Comparison of ENCODE assay signal across 1 cellular context in the genomic region with DNA sequence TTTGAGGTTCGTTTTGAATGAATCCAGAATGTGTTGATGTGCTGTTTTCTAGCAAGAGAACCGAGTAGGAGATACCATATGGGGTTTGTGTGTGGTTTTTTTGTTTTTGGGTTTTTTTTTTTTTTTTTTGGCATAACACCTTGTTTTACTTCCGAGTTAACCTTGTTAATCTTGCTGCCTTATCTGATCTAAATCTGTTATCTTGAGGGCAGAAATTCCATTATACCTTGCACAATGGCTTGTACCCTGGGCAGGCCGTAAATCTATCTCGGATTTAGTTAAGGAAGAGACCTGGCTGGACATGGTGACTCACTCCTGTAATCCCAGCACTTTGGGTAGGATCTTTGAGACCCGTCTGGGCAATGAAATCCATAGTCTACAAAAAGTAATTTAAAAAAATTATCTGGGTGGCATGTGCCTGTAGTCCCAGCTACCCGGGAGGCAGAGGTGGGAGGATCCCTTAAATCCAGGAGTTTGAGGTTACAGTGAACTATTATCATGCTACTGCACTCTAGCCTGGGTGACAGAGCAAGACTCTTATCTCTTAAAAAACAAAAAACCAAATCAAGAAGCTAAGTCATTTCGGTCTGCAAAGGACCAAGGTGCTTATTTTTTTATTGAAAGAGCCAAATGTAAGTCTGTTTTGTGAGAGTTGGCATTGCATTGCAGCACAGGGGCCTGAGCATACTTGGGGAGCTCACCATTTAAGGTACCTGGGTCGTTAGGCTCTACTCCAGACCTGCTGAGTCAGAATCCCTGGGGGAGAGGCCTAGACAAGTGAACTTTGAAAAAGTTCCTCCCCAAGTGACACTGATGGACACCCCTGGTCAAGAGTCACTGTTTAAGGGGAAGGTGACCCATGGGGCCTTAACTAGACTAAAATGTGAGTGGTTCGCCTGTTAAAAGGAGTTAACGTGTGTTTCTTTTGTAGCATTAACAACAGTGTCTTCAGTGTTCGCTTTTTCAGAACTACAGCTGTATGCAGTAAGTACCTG.
TF ChIP-seq lines count a peak whose summit lies in the region.

No MANE protein-coding gene starts in this region.

TF ChIP-seq in K562, 482 proteins besides CTCF, POLR2A, EP300 and RAD21 (continued from another document and continues in another):
- TF ChIP-seq, protein P1, sequence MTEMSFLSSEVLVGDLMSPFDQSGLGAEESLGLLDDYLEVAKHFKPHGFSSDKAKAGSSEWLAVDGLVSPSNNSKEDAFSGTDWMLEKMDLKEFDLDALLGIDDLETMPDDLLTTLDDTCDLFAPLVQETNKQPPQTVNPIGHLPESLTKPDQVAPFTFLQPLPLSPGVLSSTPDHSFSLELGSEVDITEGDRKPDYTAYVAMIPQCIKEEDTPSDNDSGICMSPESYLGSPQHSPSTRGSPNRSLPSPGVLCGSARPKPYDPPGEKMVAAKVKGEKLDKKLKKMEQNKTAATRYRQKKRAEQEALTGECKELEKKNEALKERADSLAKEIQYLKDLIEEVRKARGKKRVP (CRISPR knock-in tag; IDR thresholded peaks at IDR 0.05): no peak
- no peak for TF ChIP-seq ZNF41 (CRISPR knock-in tag; conservative IDR thresholded peaks at IDR 0.05)
- no peak for TF ChIP-seq CHD1 (IDR thresholded peaks at IDR 0.05; ENCODE audit: low read length)
- peak; percentile 97 for TF ChIP-seq DPF2 (IDR thresholded peaks at IDR 0.05)
- TF ChIP-seq, protein P2, sequence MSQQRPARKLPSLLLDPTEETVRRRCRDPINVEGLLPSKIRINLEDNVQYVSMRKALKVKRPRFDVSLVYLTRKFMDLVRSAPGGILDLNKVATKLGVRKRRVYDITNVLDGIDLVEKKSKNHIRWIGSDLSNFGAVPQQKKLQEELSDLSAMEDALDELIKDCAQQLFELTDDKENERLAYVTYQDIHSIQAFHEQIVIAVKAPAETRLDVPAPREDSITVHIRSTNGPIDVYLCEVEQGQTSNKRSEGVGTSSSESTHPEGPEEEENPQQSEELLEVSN (IDR thresholded peaks at IDR 0.05; ENCODE audit: borderline replicate concordance in 1 of 2, extremely low read depth in 1 of 2, insufficient read depth in 1 of 2, insufficient read length in 1 of 2, low read depth in 1 of 2, low read length in 1 of 2, poor library complexity in 1 of 2, severe bottlenecking in 1 of 2): no peak
- TF ChIP-seq, protein P3, sequence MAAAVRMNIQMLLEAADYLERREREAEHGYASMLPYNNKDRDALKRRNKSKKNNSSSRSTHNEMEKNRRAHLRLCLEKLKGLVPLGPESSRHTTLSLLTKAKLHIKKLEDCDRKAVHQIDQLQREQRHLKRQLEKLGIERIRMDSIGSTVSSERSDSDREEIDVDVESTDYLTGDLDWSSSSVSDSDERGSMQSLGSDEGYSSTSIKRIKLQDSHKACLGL (CRISPR knock-in tag; IDR thresholded peaks at IDR 0.05; ENCODE audit: borderline replicate concordance, poor library complexity, severe bottlenecking): no peak
- no peak for TF ChIP-seq NR1H2 (CRISPR knock-in tag; IDR thresholded peaks at IDR 0.05)
- TF ChIP-seq ZNF232 (CRISPR knock-in tag; IDR thresholded peaks at IDR 0.05): no peak
- TF ChIP-seq, protein P4, sequence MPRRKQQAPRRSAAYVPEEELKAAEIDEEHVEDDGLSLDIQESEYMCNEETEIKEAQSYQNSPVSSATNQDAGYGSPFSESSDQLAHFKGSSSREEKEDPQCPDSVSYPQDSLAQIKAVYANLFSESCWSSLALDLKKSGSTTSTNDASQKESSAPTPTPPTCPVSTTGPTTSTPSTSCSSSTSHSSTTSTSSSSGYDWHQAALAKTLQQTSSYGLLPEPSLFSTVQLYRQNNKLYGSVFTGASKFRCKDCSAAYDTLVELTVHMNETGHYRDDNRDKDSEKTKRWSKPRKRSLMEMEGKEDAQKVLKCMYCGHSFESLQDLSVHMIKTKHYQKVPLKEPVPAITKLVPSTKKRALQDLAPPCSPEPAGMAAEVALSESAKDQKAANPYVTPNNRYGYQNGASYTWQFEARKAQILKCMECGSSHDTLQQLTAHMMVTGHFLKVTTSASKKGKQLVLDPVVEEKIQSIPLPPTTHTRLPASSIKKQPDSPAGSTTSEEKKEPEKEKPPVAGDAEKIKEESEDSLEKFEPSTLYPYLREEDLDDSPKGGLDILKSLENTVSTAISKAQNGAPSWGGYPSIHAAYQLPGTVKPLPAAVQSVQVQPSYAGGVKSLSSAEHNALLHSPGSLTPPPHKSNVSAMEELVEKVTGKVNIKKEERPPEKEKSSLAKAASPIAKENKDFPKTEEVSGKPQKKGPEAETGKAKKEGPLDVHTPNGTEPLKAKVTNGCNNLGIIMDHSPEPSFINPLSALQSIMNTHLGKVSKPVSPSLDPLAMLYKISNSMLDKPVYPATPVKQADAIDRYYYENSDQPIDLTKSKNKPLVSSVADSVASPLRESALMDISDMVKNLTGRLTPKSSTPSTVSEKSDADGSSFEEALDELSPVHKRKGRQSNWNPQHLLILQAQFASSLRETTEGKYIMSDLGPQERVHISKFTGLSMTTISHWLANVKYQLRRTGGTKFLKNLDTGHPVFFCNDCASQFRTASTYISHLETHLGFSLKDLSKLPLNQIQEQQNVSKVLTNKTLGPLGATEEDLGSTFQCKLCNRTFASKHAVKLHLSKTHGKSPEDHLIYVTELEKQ (CRISPR knock-in tag; IDR thresholded peaks at IDR 0.05): no peak
- TF ChIP-seq E2F3 (CRISPR knock-in tag; IDR thresholded peaks at IDR 0.05): no peak
- TF ChIP-seq, protein P5, sequence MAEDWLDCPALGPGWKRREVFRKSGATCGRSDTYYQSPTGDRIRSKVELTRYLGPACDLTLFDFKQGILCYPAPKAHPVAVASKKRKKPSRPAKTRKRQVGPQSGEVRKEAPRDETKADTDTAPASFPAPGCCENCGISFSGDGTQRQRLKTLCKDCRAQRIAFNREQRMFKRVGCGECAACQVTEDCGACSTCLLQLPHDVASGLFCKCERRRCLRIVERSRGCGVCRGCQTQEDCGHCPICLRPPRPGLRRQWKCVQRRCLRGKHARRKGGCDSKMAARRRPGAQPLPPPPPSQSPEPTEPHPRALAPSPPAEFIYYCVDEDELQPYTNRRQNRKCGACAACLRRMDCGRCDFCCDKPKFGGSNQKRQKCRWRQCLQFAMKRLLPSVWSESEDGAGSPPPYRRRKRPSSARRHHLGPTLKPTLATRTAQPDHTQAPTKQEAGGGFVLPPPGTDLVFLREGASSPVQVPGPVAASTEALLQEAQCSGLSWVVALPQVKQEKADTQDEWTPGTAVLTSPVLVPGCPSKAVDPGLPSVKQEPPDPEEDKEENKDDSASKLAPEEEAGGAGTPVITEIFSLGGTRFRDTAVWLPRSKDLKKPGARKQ (CRISPR knock-in tag; IDR thresholded peaks at IDR 0.05): no peak
- no peak for TF ChIP-seq ZBTB7A (IDR thresholded peaks at IDR 0.05; ENCODE audit: borderline replicate concordance, control insufficient read depth, low read depth, low read length)
- no peak for TF ChIP-seq ELF4 (CRISPR knock-in tag; IDR thresholded peaks at IDR 0.05)
- no peak for TF ChIP-seq XRCC4 (IDR thresholded peaks at IDR 0.05; ENCODE audit: extremely low read depth, insufficient read depth, insufficient read length)
- TF ChIP-seq, protein P6, sequence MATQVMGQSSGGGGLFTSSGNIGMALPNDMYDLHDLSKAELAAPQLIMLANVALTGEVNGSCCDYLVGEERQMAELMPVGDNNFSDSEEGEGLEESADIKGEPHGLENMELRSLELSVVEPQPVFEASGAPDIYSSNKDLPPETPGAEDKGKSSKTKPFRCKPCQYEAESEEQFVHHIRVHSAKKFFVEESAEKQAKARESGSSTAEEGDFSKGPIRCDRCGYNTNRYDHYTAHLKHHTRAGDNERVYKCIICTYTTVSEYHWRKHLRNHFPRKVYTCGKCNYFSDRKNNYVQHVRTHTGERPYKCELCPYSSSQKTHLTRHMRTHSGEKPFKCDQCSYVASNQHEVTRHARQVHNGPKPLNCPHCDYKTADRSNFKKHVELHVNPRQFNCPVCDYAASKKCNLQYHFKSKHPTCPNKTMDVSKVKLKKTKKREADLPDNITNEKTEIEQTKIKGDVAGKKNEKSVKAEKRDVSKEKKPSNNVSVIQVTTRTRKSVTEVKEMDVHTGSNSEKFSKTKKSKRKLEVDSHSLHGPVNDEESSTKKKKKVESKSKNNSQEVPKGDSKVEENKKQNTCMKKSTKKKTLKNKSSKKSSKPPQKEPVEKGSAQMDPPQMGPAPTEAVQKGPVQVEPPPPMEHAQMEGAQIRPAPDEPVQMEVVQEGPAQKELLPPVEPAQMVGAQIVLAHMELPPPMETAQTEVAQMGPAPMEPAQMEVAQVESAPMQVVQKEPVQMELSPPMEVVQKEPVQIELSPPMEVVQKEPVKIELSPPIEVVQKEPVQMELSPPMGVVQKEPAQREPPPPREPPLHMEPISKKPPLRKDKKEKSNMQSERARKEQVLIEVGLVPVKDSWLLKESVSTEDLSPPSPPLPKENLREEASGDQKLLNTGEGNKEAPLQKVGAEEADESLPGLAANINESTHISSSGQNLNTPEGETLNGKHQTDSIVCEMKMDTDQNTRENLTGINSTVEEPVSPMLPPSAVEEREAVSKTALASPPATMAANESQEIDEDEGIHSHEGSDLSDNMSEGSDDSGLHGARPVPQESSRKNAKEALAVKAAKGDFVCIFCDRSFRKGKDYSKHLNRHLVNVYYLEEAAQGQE (CRISPR knock-in tag; IDR thresholded peaks at IDR 0.05; ENCODE audit: low read depth): no peak
- TF ChIP-seq NCOA1 (IDR thresholded peaks at IDR 0.05; ENCODE audit: low read depth): peak; percentile 20; the same call in 1 of the 2 replicates
- TF ChIP-seq, protein P7, sequence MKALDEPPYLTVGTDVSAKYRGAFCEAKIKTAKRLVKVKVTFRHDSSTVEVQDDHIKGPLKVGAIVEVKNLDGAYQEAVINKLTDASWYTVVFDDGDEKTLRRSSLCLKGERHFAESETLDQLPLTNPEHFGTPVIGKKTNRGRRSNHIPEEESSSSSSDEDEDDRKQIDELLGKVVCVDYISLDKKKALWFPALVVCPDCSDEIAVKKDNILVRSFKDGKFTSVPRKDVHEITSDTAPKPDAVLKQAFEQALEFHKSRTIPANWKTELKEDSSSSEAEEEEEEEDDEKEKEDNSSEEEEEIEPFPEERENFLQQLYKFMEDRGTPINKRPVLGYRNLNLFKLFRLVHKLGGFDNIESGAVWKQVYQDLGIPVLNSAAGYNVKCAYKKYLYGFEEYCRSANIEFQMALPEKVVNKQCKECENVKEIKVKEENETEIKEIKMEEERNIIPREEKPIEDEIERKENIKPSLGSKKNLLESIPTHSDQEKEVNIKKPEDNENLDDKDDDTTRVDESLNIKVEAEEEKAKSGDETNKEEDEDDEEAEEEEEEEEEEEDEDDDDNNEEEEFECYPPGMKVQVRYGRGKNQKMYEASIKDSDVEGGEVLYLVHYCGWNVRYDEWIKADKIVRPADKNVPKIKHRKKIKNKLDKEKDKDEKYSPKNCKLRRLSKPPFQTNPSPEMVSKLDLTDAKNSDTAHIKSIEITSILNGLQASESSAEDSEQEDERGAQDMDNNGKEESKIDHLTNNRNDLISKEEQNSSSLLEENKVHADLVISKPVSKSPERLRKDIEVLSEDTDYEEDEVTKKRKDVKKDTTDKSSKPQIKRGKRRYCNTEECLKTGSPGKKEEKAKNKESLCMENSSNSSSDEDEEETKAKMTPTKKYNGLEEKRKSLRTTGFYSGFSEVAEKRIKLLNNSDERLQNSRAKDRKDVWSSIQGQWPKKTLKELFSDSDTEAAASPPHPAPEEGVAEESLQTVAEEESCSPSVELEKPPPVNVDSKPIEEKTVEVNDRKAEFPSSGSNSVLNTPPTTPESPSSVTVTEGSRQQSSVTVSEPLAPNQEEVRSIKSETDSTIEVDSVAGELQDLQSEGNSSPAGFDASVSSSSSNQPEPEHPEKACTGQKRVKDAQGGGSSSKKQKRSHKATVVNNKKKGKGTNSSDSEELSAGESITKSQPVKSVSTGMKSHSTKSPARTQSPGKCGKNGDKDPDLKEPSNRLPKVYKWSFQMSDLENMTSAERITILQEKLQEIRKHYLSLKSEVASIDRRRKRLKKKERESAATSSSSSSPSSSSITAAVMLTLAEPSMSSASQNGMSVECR (CRISPR knock-in tag; IDR thresholded peaks at IDR 0.05): no peak
- TF ChIP-seq, protein P8, sequence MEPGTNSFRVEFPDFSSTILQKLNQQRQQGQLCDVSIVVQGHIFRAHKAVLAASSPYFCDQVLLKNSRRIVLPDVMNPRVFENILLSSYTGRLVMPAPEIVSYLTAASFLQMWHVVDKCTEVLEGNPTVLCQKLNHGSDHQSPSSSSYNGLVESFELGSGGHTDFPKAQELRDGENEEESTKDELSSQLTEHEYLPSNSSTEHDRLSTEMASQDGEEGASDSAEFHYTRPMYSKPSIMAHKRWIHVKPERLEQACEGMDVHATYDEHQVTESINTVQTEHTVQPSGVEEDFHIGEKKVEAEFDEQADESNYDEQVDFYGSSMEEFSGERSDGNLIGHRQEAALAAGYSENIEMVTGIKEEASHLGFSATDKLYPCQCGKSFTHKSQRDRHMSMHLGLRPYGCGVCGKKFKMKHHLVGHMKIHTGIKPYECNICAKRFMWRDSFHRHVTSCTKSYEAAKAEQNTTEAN (CRISPR knock-in tag; IDR thresholded peaks at IDR 0.05): no peak
- TF ChIP-seq ZNF551 (CRISPR knock-in tag; IDR thresholded peaks at IDR 0.05): no peak
- no peak for TF ChIP-seq ZFP1 (CRISPR knock-in tag; IDR thresholded peaks at IDR 0.05)
- peak; percentile 14; the same call in 1 of the 2 replicates for TF ChIP-seq CREB1 (IDR thresholded peaks at IDR 0.05)
- no peak for TF ChIP-seq CREB1 (CRISPR knock-in tag; IDR thresholded peaks at IDR 0.05)
- TF ChIP-seq SMAD2 (IDR thresholded peaks at IDR 0.05; ENCODE audit: low read depth, low read length): no peak
- no peak for TF ChIP-seq GTF2E2 (tag; IDR thresholded peaks at IDR 0.05)
- no peak for TF ChIP-seq SP1 (CRISPR knock-in tag; IDR thresholded peaks at IDR 0.05)
- TF ChIP-seq CC2D1A (IDR thresholded peaks at IDR 0.05): no peak
- TF ChIP-seq TBL1XR1 (IDR thresholded peaks at IDR 0.05; ENCODE audit: low read length in 2 of 2): 0 out of 4 replicates have a peak, but pooled peaks of 1 of the 2 experiments have one; percentile 69
- TF ChIP-seq, protein P9, sequence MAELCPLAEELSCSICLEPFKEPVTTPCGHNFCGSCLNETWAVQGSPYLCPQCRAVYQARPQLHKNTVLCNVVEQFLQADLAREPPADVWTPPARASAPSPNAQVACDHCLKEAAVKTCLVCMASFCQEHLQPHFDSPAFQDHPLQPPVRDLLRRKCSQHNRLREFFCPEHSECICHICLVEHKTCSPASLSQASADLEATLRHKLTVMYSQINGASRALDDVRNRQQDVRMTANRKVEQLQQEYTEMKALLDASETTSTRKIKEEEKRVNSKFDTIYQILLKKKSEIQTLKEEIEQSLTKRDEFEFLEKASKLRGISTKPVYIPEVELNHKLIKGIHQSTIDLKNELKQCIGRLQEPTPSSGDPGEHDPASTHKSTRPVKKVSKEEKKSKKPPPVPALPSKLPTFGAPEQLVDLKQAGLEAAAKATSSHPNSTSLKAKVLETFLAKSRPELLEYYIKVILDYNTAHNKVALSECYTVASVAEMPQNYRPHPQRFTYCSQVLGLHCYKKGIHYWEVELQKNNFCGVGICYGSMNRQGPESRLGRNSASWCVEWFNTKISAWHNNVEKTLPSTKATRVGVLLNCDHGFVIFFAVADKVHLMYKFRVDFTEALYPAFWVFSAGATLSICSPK (IDR thresholded peaks at IDR 0.05; ENCODE audit: borderline replicate concordance): no peak
- TF ChIP-seq, protein P10, sequence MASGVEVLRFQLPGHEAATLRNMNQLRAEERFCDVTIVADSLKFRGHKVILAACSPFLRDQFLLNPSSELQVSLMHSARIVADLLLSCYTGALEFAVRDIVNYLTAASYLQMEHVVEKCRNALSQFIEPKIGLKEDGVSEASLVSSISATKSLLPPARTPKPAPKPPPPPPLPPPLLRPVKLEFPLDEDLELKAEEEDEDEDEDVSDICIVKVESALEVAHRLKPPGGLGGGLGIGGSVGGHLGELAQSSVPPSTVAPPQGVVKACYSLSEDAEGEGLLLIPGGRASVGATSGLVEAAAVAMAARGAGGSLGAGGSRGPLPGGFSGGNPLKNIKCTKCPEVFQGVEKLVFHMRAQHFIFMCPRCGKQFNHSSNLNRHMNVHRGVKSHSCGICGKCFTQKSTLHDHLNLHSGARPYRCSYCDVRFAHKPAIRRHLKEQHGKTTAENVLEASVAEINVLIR (CRISPR knock-in tag; IDR thresholded peaks at IDR 0.05): no peak
